In genomic region chr7:100171087-100171681, GRCh38 we compare ENCODE assay signal across 6 cellular contexts.
DNase-seq lines count a peak whose midpoint lies in the region; ATAC-seq and TF ChIP-seq lines count a peak whose summit lies in the region.

No MANE protein-coding gene starts in this region.

- H3K4me3 Mint-ChIP-seq in effector memory CD8-positive, alpha-beta T cell, result peak overlapping the region; percentile 38 to 74

- peaks cover 9% of the 10 kb centered on the region for H3K36me3 Mint-ChIP-seq in effector memory CD8-positive, alpha-beta T cell (ENCODE audit: insufficient read depth)

- peaks cover 42 to 54% of the 10 kb centered on the region in 2 donors for H3K27me3 Mint-ChIP-seq in effector memory CD8-positive, alpha-beta T cell

- H3K27ac Mint-ChIP-seq in effector memory CD8-positive, alpha-beta T cell, result no peak overlapping the region

- peak overlapping the region; percentile 29 for H3K4me3 ChIP-seq in retinal pigment epithelial cell (ENCODE audit: low read length)

- TF ChIP-seq CTCF in retinal pigment epithelial cell (conservative IDR thresholded peaks at IDR 0.05; ENCODE audit: low read depth, low read length), result no peak

- peak; percentile 68 for ATAC-seq in effector memory CD8-positive, alpha-beta T cell (replicated peaks)

- H3K4me1 Mint-ChIP-seq in effector memory CD8-positive, alpha-beta T cell (ENCODE audit: low read depth in 2 of 2), result peaks cover 30 to 34% of the 10 kb centered on the region in 2 donors

- no peaks in the 10 kb centered on the region for H3K9me3 Mint-ChIP-seq in effector memory CD8-positive, alpha-beta T cell

- DNase-seq in NCI-H748 treated with DMSO at 0.1 percent for 48 hours (lab: John Stamatoyannopoulos, UW) (peak; percentile 36), retinal pigment epithelial cell (ENCODE audit: low read depth) (no peak), NCI-H446 treated with DMSO at 0.1 percent for 48 hours (lab: John Stamatoyannopoulos, UW) (no peak), LoVo (ENCODE audit: low spot score) (no peak), DMS79 (lab: John Stamatoyannopoulos, UW) (no peak)
- no peak for DNase-seq in effector memory CD8-positive, alpha-beta T cell
